In the genomic region with DNA sequence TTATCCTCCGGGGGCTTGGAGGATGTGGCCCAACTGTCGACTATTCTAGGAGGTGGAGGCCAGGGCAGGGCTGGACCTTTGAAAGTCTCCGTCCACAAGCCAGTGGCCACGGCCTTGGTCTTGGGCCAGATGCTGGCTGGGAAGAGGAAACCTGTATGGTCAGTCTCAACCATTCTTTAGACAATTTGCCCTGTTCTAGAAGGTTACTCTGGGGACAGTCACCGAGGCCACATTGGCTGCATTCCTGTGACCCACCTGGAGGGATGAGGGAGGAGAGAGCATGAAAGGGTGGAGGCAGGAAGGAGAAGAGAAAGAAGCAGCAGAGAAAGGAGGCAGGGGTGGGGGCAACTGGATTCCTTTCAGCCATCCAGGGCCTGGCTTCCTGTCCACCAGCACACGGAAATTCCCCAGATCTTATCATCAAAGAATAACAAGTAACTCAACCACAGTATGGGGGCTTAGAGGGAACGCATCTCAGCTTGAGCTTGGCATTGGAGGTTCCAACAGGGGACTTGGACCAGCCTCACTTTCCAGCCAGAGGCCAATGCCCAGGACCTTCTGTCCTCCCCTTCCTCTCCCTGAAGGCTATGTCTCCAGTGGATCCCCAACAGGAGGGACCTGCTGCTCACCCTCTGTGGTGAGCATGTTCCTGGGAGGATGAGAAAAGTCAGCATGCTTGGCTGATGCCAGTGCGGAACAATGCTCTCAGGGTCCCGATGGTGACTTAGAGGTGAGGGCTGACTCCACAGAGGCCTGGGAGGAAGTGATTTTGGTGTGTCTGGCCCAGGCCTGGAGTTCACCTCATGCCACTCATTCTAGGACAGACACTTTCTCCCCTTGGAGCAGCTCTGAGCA, we compare ENCODE assay signal across 1 cellular context.
TF ChIP-seq lines count a peak whose summit lies in the region.

No MANE protein-coding gene starts in this region.

TF ChIP-seq in SK-N-SH treated with all-trans-retinoic acid at 6 μM for 48 hours, 23 proteins besides CTCF, POLR2A, EP300 and RAD21 (continued from another document):
- TF ChIP-seq, protein P1, sequence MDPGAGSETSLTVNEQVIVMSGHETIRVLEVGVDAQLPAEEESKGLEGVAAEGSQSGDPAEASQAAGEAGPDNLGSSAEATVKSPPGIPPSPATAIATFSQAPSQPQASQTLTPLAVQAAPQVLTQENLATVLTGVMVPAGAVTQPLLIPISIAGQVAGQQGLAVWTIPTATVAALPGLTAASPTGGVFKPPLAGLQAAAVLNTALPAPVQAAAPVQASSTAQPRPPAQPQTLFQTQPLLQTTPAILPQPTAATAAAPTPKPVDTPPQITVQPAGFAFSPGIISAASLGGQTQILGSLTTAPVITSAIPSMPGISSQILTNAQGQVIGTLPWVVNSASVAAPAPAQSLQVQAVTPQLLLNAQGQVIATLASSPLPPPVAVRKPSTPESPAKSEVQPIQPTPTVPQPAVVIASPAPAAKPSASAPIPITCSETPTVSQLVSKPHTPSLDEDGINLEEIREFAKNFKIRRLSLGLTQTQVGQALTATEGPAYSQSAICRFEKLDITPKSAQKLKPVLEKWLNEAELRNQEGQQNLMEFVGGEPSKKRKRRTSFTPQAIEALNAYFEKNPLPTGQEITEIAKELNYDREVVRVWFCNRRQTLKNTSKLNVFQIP (CRISPR knock-in tag; IDR thresholded peaks at IDR 0.05; ENCODE audit: borderline replicate concordance, low read depth), result peak; percentile 88
- peak; percentile 41 for TF ChIP-seq ISL1 (CRISPR knock-in tag; IDR thresholded peaks at IDR 0.05)
- TF ChIP-seq, protein P2, sequence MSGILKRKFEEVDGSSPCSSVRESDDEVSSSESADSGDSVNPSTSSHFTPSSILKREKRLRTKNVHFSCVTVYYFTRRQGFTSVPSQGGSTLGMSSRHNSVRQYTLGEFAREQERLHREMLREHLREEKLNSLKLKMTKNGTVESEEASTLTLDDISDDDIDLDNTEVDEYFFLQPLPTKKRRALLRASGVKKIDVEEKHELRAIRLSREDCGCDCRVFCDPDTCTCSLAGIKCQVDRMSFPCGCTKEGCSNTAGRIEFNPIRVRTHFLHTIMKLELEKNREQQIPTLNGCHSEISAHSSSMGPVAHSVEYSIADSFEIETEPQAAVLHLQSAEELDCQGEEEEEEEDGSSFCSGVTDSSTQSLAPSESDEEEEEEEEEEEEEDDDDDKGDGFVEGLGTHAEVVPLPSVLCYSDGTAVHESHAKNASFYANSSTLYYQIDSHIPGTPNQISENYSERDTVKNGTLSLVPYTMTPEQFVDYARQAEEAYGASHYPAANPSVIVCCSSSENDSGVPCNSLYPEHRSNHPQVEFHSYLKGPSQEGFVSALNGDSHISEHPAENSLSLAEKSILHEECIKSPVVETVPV (CRISPR knock-in tag; IDR thresholded peaks at IDR 0.05), result no peak
TF ChIP-seq in SK-N-SH treated with all-trans-retinoic acid at 6 μM for 48 hours: peak in this region for 11.
